26 cellular contexts compared by ENCODE assay signal in genomic region chr3:127167315-127168043, GRCh38. TPM values are rescaled to one million over a fixed set of nuclear protein-coding genes. Genes with fewer than 3 reads are reported as not detected.
"Had no signal": no experiment of that assay in that cellular context is flagged by ENCODE, and none has a peak within 500 bp of the region (broad histone marks: within the 10 kb centered on the region; RNA-seq: fewer than 3 reads in every experiment).

No MANE protein-coding gene starts in this region.

- H3K4me3 Mint-ChIP-seq: naive thymus-derived CD4-positive, alpha-beta T cell; nephron progenitor cell; type B pancreatic cell had no signal

- H3K27ac Mint-ChIP-seq: naive thymus-derived CD4-positive, alpha-beta T cell; nephron progenitor cell; type B pancreatic cell had no signal

- H3K4me1 ChIP-seq: colonic mucosa, suprapubic skin had no signal

- DNase-seq: colonic mucosa; effector CD4-positive, alpha-beta T cell; hippocampal formation; mesendoderm; naive thymus-derived CD4-positive, alpha-beta T cell; nephron progenitor cell; small intestine; stimulated activated CD4-positive, alpha-beta T cell treated with anti-CD3 and anti-CD28 coated beads, Interleukin-4, amount 100 ng/mL, for 24 hours; stimulated activated naive CD4-positive, alpha-beta T cell; thyroid gland had no signal

- H3K4me3 ChIP-seq: colonic mucosa, heart left ventricle, suprapubic skin, thyroid gland had no signal

- H3K9me3 ChIP-seq: colonic mucosa, heart left ventricle, neutrophil, suprapubic skin, thyroid gland had no signal

- H3K36me3 ChIP-seq: colonic mucosa, heart left ventricle, neutrophil, suprapubic skin, thyroid gland had no signal

- H3K27ac ChIP-seq: colonic mucosa, heart left ventricle, neutrophil, suprapubic skin, thyroid gland had no signal

- H3K36me3 Mint-ChIP-seq: naive thymus-derived CD4-positive, alpha-beta T cell; type B pancreatic cell had no signal

- H3K27me3 ChIP-seq: colonic mucosa, thyroid gland had no signal

- H3K9me3 Mint-ChIP-seq: nephron progenitor cell, type B pancreatic cell had no signal

- H3K4me1 Mint-ChIP-seq: naive thymus-derived CD4-positive, alpha-beta T cell had no signal

- ATAC-seq: naive thymus-derived CD4-positive, alpha-beta T cell had no signal

RNA-seq across cellular contexts. Expression of gene PRR23E, which starts 25.5 kb away (rescaled TPM):
- total RNA-seq: cerebellum; colonic mucosa; dermis microvascular lymphatic vessel endothelial cell; fibroblast of lung; frontal cortex; glomerular endothelial cell; heart left ventricle; kidney epithelial cell; liver; lung microvascular endothelial cell; mononuclear cell; naive thymus-derived CD4-positive, alpha-beta T cell; osteoblast; pulmonary artery endothelial cell; suprapubic skin; thyroid gland had no signal
- polyA plus RNA-seq: esophagus; fibroblast of lung; heart left ventricle; liver; naive thymus-derived CD4-positive, alpha-beta T cell; small intestine had no signal
